Comparison of ENCODE assay signal across 8 cellular contexts in genomic region chr10:52779541-52780390, GRCh38. TPM values are rescaled to one million over a fixed set of nuclear protein-coding genes. Genes with fewer than 3 reads are reported as not detected.
DNase-seq lines count a peak whose midpoint lies in the region; ATAC-seq and TF ChIP-seq lines count a peak whose summit lies in the region.

No MANE protein-coding gene starts in this region.

- DNase-seq in NCI-H748 (lab: John Stamatoyannopoulos, UW; ENCODE audit: unreplicated experiment) = peak; percentile 12
- DNase-seq in NCI-H748 treated with DMSO at 0.1 percent for 48 hours (lab: John Stamatoyannopoulos, UW) = no peak
- DNase-seq in HPDE6-E6E7 (ENCODE audit: extremely low spot score) = peak; percentile 66
- DNase-seq in SKM-1 (lab: John Stamatoyannopoulos, UW; ENCODE audit: unreplicated experiment) = peak; percentile 24
- peak; percentile 20 to 58 for DNase-seq in dermis microvascular lymphatic vessel endothelial cell (ENCODE audit: low read depth in 2 of 2)
- peak; percentile 55 for DNase-seq in lower lobe of right lung
- DNase-seq in substantia nigra (lab: John Stamatoyannopoulos, UW) = peak in 40 of 49 donors; percentile 7 to 74 (median 38)

- no peaks in the 10 kb centered on the region for H3K36me3 ChIP-seq in lower lobe of right lung

- H3K9me3 ChIP-seq in lower lobe of right lung = no peaks in the 10 kb centered on the region

- no peak overlapping the region for H3K27ac ChIP-seq in lower lobe of right lung
- H3K27ac ChIP-seq in substantia nigra (ENCODE audit: low read depth, low read length, poor library complexity, severe bottlenecking) = no peak overlapping the region

- H3K4me1 ChIP-seq in lower lobe of right lung = no peaks in the 10 kb centered on the region

- peak; percentile 87 for TF ChIP-seq CTCF in lower lobe of right lung (IDR thresholded peaks at IDR 0.05)

- intact Hi-C loops in lower lobe of right lung (cut with DNase I) = no loop called here

- H3K27me3 ChIP-seq in lower lobe of right lung (ENCODE audit: low read depth) = peaks cover 14% of the 10 kb centered on the region

- peak; percentile 95 for ATAC-seq in GM21529 (IDR thresholded peaks at IDR 0.05; ENCODE audit: unreplicated experiment)
- ATAC-seq in lower lobe of right lung = peak; percentile 76 to 83

- H3K4me3 ChIP-seq in lower lobe of right lung = no peak overlapping the region

RNA-seq across cellular contexts. Expression of gene MBL2, which starts 7.2 kb away (rescaled TPM):
- total RNA-seq in dermis microvascular lymphatic vessel endothelial cell (not detected in 2 replicates), lower lobe of right lung (not detected)
